In the genomic region with DNA sequence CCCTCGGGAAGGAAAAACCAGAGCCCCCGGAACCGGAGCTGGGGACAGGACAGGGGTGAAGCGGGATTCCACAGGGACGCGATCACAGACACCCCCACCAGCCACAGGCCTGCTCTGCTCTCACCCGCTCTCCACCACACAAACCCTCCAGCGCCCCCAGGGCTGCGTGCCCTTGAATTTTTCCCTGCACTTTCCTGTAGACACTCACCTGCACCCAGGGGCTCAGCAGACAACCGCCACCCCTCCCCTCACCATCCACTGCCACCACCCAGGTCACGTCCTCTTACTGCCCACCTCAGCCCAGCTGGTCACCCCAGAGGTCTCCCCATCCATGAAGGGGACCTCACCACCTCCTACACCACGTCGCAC, we compare ENCODE assay signal across 9 cellular contexts. TPM values are rescaled to one million over a fixed set of nuclear protein-coding genes. Genes with fewer than 3 reads are reported as not detected.
A peak's percentile ranks its signal among the peaks of the same experiment; 100 is the strongest.
DNase-seq lines count a peak whose midpoint lies in the region; TF ChIP-seq lines count a peak whose summit lies in the region.
"Had no signal": no experiment of that assay in that cellular context is flagged by ENCODE, and none has a peak within 500 bp of the region (broad histone marks: within the 10 kb centered on the region; RNA-seq: fewer than 3 reads in every experiment).

No MANE protein-coding gene starts in this region.

- 28 to 30% methylated on average over 13 of the region's 13 CpGs for WGBS in tibial nerve, 2 donors

- no peak for TF ChIP-seq POLR2A in tibial nerve (IDR thresholded peaks at IDR 0.05)

- H3K9me3 ChIP-seq in ascending aorta (no peaks in the 10 kb centered on the region), tibial nerve (no peaks in the 10 kb centered on the region)
- H3K9me3 ChIP-seq: neutrophil had no signal

- H3K4me1 ChIP-seq in ascending aorta (peaks cover 0 to 21% of the 10 kb centered on the region in 2 donors), tibial nerve (peaks cover 0 to 32% (median 21%) of the 10 kb centered on the region in 4 donors)

- no peak for TF ChIP-seq EP300 in tibial nerve (IDR thresholded peaks at IDR 0.05)

- TF ChIP-seq CTCF in ascending aorta (IDR thresholded peaks at IDR 0.05) (no peak), kidney epithelial cell (IDR thresholded peaks at IDR 0.05; ENCODE audit: insufficient read depth, low read length, poor library complexity, severe bottlenecking) (no peak), tibial nerve (IDR thresholded peaks at IDR 0.05) (no peak)

- H3K27me3 ChIP-seq in ascending aorta: peaks cover 21% of the 10 kb centered on the region
- H3K27me3 ChIP-seq in kidney epithelial cell (ENCODE audit: control insufficient read depth, insufficient read depth, low read length): peaks cover 34% of the 10 kb centered on the region
- H3K27me3 ChIP-seq in tibial nerve: peaks cover 0 to 62% of the 10 kb centered on the region in 2 donors

- DNase-seq in activated effector memory CD4-positive, alpha-beta T cell treated with anti-CD3 and anti-CD28 coated beads, Interleukin-2, amount 50 U/mL, for 16 hours: peak; percentile 62
- no peak for DNase-seq in activated effector memory CD4-positive, alpha-beta T cell treated with Interleukin-2 at 50 U/mL for 16 hours
- DNase-seq in ascending aorta (ENCODE audit: low spot score in 2 of 2) (peak in 1 of 2 donors; percentile 62), kidney epithelial cell (ENCODE audit: low read depth) (no peak), tibial nerve (ENCODE audit: low spot score in 2 of 2) (no peak), NCI-H2029 (lab: John Stamatoyannopoulos, UW) (no peak), NCI-H69 (lab: John Stamatoyannopoulos, UW) (no peak)
- no peak for DNase-seq in activated CD4-positive, CD25-positive, alpha-beta regulatory T cell (lab: John Stamatoyannopoulos, UW)

- H3K27ac ChIP-seq in ascending aorta (no peak overlapping the region), tibial nerve (no peak overlapping the region)
- H3K27ac ChIP-seq: neutrophil had no signal

- peak overlapping the region; percentile 47 to 65 for H3K4me3 ChIP-seq in ascending aorta
- peak overlapping the region; percentile 51 for H3K4me3 ChIP-seq in kidney epithelial cell (ENCODE audit: low read depth, low read length)
- H3K4me3 ChIP-seq in tibial nerve: peak overlapping the region; percentile 28 to 52 (median 48)

- intact Hi-C loops in ascending aorta (cut with DNase I): loop anchor here (5.0 kb wide), 1 partner anchor 125 kb away; the partner anchor contains the start of gene ULBP3

- H3K36me3 ChIP-seq in ascending aorta (no peaks in the 10 kb centered on the region), kidney epithelial cell (ENCODE audit: control insufficient read depth, insufficient read depth, low read length) (no peaks in the 10 kb centered on the region), tibial nerve (no peaks in the 10 kb centered on the region)
- H3K36me3 ChIP-seq: neutrophil had no signal

RNA-seq across cellular contexts. Expression of gene ULBP2, which starts 0.6 kb away (rescaled TPM):
- not detected for total RNA-seq in ascending aorta
- total RNA-seq in kidney epithelial cell: 3.5 and 6.1 TPM in 2 replicates
- under 1 TPM in 1 of 4 donors, not detected in 3; 0.22 TPM for total RNA-seq in tibial nerve

RNA-seq across cellular contexts. Expression of gene RAET1G, which starts 19.5 kb away (rescaled TPM):
- not detected for total RNA-seq in ascending aorta
- total RNA-seq in kidney epithelial cell: not detected in 2 replicates
- total RNA-seq in tibial nerve: 1 to 10 TPM in 1 of 4 donors, not detected in 3; 1.5 TPM

RNA-seq across cellular contexts. Expression of gene ULBP1, which starts 21.3 kb away (rescaled TPM):
- total RNA-seq in ascending aorta (3.8 TPM), kidney epithelial cell (6.0 and 7.5 TPM in 2 replicates), tibial nerve (under 1 TPM in 1 of 4 donors, not detected in 3; 0.21 TPM)

RNA-seq across cellular contexts. Expression of gene RAET1E, which starts 44.5 kb away (rescaled TPM):
- total RNA-seq in ascending aorta (not detected), kidney epithelial cell (not detected in 2 replicates), tibial nerve (1 to 10 TPM in 1 of 4 donors, under 1 TPM in 2, not detected in 1; 0.30 to 1.6 (median 0.44) TPM)
